Comparison of ENCODE assay signal across 19 cellular contexts in genomic region chr6:78502386-78502887, GRCh38.
"Had no signal": no experiment of that assay in that cellular context is flagged by ENCODE, and none has a peak within 500 bp of the region (broad histone marks: within the 10 kb centered on the region; RNA-seq: fewer than 3 reads in every experiment).

No MANE protein-coding gene starts in this region.

- H3K27me3 ChIP-seq: foreskin keratinocyte, neutrophil, sigmoid colon, stomach, transverse colon had no signal

- H3K4me1 ChIP-seq: foreskin keratinocyte, psoas muscle, sigmoid colon, stomach, transverse colon had no signal

- H3K36me3 Mint-ChIP-seq: naive B cell had no signal

- FAIRE-seq: urothelium cell line had no signal

- DNase-seq: foreskin keratinocyte; left colon; left ventricle myocardium superior; mesenchymal stem cell; naive B cell; nephron progenitor cell; psoas muscle; sigmoid colon; stimulated activated CD4-positive, alpha-beta T cell treated with anti-CD3 and anti-CD28 coated beads, Interleukin-2, amount 100 ng/mL, for 24 hours; stimulated activated CD4-positive, alpha-beta T cell treated with anti-CD3 and anti-CD28 coated beads, Interleukin-4, amount 100 ng/mL, for 4 hours; stimulated activated naive CD4-positive, alpha-beta T cell; stomach; substantia nigra; transverse colon had no signal

- H3K4me1 Mint-ChIP-seq: naive B cell, nephron progenitor cell had no signal

- H3K27me3 Mint-ChIP-seq: naive B cell had no signal

- H3K9me3 ChIP-seq: neutrophil, psoas muscle, sigmoid colon, thoracic aorta, transverse colon had no signal

- H3K27ac ChIP-seq: foreskin keratinocyte, neutrophil, psoas muscle, sigmoid colon, skin epidermis, stomach, thoracic aorta, transverse colon had no signal

- H3K4me3 ChIP-seq: lung, psoas muscle, sigmoid colon, skin epidermis, stomach, thoracic aorta, transverse colon had no signal

- H3K27ac Mint-ChIP-seq: naive B cell, nephron progenitor cell had no signal

- H3K4me3 Mint-ChIP-seq: naive B cell, nephron progenitor cell had no signal

- H3K36me3 ChIP-seq: neutrophil, sigmoid colon, stomach, thoracic aorta, transverse colon had no signal
